19 cellular contexts compared by ENCODE assay signal in genomic region chr7:120738816-120739215, GRCh38.
"Had no signal": no experiment of that assay in that cellular context is flagged by ENCODE, and none has a peak within 500 bp of the region (broad histone marks: within the 10 kb centered on the region; RNA-seq: fewer than 3 reads in every experiment).

No MANE protein-coding gene starts in this region.

- H3K27me3 ChIP-seq: heart left ventricle, spleen, transverse colon had no signal

- H3K4me1 ChIP-seq: spleen, transverse colon had no signal

- ATAC-seq: activated T-helper 17 cell treated with anti-CD3 and anti-CD28 coated beads, Interleukin-2, amount 50 U/mL, for 72 hours; heart left ventricle; left lobe of liver; mucosa of descending colon; naive thymus-derived CD8-positive, alpha-beta T cell; sciatic nerve; stimulated activated naive B cell treated with anti-CD40 and anti-IgM and Interleukin-4, amounts not matched to agents 10 μg/mL and 1 μg/mL and 100 μg/mL, for 72 hours had no signal

- FAIRE-seq: frontal cortex had no signal

- H3K9me3 Mint-ChIP-seq: activated CD4-positive, alpha-beta T cell treated with anti-CD3 and anti-CD28 coated beads, Interleukin-2, amount 10 ng/mL, durations not matched to agents 24 days and 14 days; activated naive CD4-positive, alpha-beta T cell treated with anti-CD3 and anti-CD28 coated beads for 36 hours; activated T-helper 17 cell treated with anti-CD3 and anti-CD28 coated beads, Interleukin-2, amount 50 U/mL, for 72 hours; stimulated activated naive B cell treated with anti-CD40 and anti-IgM and Interleukin-4, amounts not matched to agents 10 μg/mL and 1 μg/mL and 100 μg/mL, for 72 hours had no signal

- H3K36me3 ChIP-seq: heart left ventricle, spleen, transverse colon had no signal

- H3K4me3 Mint-ChIP-seq: activated CD4-positive, alpha-beta T cell treated with anti-CD3 and anti-CD28 coated beads, Interleukin-2, amount 10 ng/mL, durations not matched to agents 24 days and 14 days; activated naive CD4-positive, alpha-beta T cell treated with anti-CD3 and anti-CD28 coated beads for 36 hours; activated T-helper 17 cell treated with anti-CD3 and anti-CD28 coated beads, Interleukin-2, amount 50 U/mL, for 72 hours; naive thymus-derived CD8-positive, alpha-beta T cell; stimulated activated naive B cell treated with anti-CD40 and anti-IgM and Interleukin-4, amounts not matched to agents 10 μg/mL and 1 μg/mL and 100 μg/mL, for 72 hours had no signal

- H3K9me3 ChIP-seq: heart left ventricle, mucosa of descending colon, spleen, transverse colon had no signal

- H3K27me3 Mint-ChIP-seq: activated CD4-positive, alpha-beta T cell treated with anti-CD3 and anti-CD28 coated beads, Interleukin-2, amount 10 ng/mL, durations not matched to agents 24 days and 14 days had no signal

- H3K27ac Mint-ChIP-seq: activated CD4-positive, alpha-beta T cell treated with anti-CD3 and anti-CD28 coated beads, Interleukin-2, amount 10 ng/mL, durations not matched to agents 24 days and 14 days; activated naive CD4-positive, alpha-beta T cell treated with anti-CD3 and anti-CD28 coated beads for 36 hours; activated T-helper 17 cell treated with anti-CD3 and anti-CD28 coated beads, Interleukin-2, amount 50 U/mL, for 72 hours; naive thymus-derived CD8-positive, alpha-beta T cell; stimulated activated naive B cell treated with anti-CD40 and anti-IgM and Interleukin-4, amounts not matched to agents 10 μg/mL and 1 μg/mL and 100 μg/mL, for 72 hours had no signal

- H3K27ac ChIP-seq: heart left ventricle, spleen, transverse colon had no signal

- DNase-seq: activated CD4-positive, alpha-beta T cell treated with anti-CD3 and anti-CD28 coated beads, Interleukin-2, amount 10 ng/mL, durations not matched to agents 24 days and 14 days; activated CD8-positive, alpha-beta memory T cell treated with anti-CD3 and anti-CD28 coated beads for 24 hours; activated naive CD4-positive, alpha-beta T cell treated with anti-CD3 and anti-CD28 coated beads for 36 hours; cortex of kidney; effector CD8-positive, alpha-beta T cell; heart left ventricle; islet precursor cell; mammary epithelial cell; mucosa of descending colon; naive thymus-derived CD8-positive, alpha-beta T cell; nucleus accumbens; spleen; stimulated activated CD4-positive, alpha-beta T cell treated with anti-CD3 and anti-CD28 coated beads, Interleukin-1b, Interleukin-23, amount 100 ng/mL, for 48 hours; stimulated activated naive B cell treated with anti-CD40 and anti-IgM and Interleukin-4, amounts not matched to agents 10 μg/mL and 1 μg/mL and 100 μg/mL, for 72 hours; transverse colon had no signal

- H3K36me3 Mint-ChIP-seq: naive thymus-derived CD8-positive, alpha-beta T cell; stimulated activated naive B cell treated with anti-CD40 and anti-IgM and Interleukin-4, amounts not matched to agents 10 μg/mL and 1 μg/mL and 100 μg/mL, for 72 hours had no signal

- H3K4me3 ChIP-seq: heart left ventricle, mucosa of descending colon, spleen, transverse colon had no signal

- H3K4me1 Mint-ChIP-seq: activated CD4-positive, alpha-beta T cell treated with anti-CD3 and anti-CD28 coated beads, Interleukin-2, amount 10 ng/mL, durations not matched to agents 24 days and 14 days; activated T-helper 17 cell treated with anti-CD3 and anti-CD28 coated beads, Interleukin-2, amount 50 U/mL, for 72 hours; naive thymus-derived CD8-positive, alpha-beta T cell; stimulated activated naive B cell treated with anti-CD40 and anti-IgM and Interleukin-4, amounts not matched to agents 10 μg/mL and 1 μg/mL and 100 μg/mL, for 72 hours had no signal
